ENCODE assay signal across 1 cellular context in genomic region chr5:62093411-62093810, GRCh38.
TF ChIP-seq lines count a peak whose summit lies in the region.

No MANE protein-coding gene starts in this region.

TF ChIP-seq in HepG2, 621 proteins besides CTCF, POLR2A, EP300 and RAD21 (continued from another document):
- TF ChIP-seq BRF2 (CRISPR knock-in tag; IDR thresholded peaks at IDR 0.05) (no peak), REST (IDR thresholded peaks at IDR 0.05; ENCODE audit: borderline replicate concordance in 1 of 2, low read depth in 1 of 2, low read length in 2 of 2) (no peak)
